ENCODE assay signal across 8 cellular contexts in genomic region chr5:90473321-90474234, GRCh38. TPM values are rescaled to one million over a fixed set of nuclear protein-coding genes. Genes with fewer than 3 reads are reported as not detected.
DNase-seq lines count a peak whose midpoint lies in the region; ATAC-seq and TF ChIP-seq lines count a peak whose summit lies in the region.

No MANE protein-coding gene starts in this region.

- peak overlapping the region; percentile 88 for H3K4me2 ChIP-seq in hepatocyte

- under 1% methylated on average over 56 of the region's 57 CpGs for WGBS in hepatocyte (ENCODE audit: low lambda C conversion rate, missing lambda C conversion rate)

- no peaks in the 10 kb centered on the region for H3K9me2 ChIP-seq in hepatocyte (replicated peaks; ENCODE audit: insufficient read depth)

- no peaks in the 10 kb centered on the region for H3K9me3 ChIP-seq in hepatocyte (ENCODE audit: low read depth)

- H3K4me3 ChIP-seq in hepatocyte = peak overlapping the region; percentile 48

- H3K27me3 ChIP-seq in hepatocyte = no peaks in the 10 kb centered on the region

- peaks cover 8% of the 10 kb centered on the region for H3K4me1 ChIP-seq in hepatocyte (ENCODE audit: insufficient read depth)

- DNase-seq in CD1c-positive myeloid dendritic cell (ENCODE audit: extremely low spot score) (peak; percentile 6), RPMI7951 (ENCODE audit: low read depth) (peak; percentile 34), hepatocyte (ENCODE audit: low spot score) (peak; percentile 60), putamen (ENCODE audit: low spot score) (peak; percentile 34), foreskin melanocyte (no peak)

- peaks cover 28% of the 10 kb centered on the region for H3K79me2 ChIP-seq in hepatocyte

- peak overlapping the region; percentile 85 for H2AFZ ChIP-seq in hepatocyte

- TF ChIP-seq CTCF in hepatocyte (IDR thresholded peaks at IDR 0.05; ENCODE audit: poor library complexity) = no peak

- H3K27ac ChIP-seq in angular gyrus (ENCODE audit: low read depth, low read length) = peak overlapping the region; percentile 94
- peak overlapping the region; percentile 76 for H3K27ac ChIP-seq in hepatocyte

- no peaks in the 10 kb centered on the region for H4K20me1 ChIP-seq in hepatocyte (ENCODE audit: insufficient read depth, poor library complexity, severe bottlenecking)

- peak; percentile 7 for ATAC-seq in GM19328 (IDR thresholded peaks at IDR 0.05; ENCODE audit: unreplicated experiment)
- peak; percentile 11 for ATAC-seq in HG03457 (IDR thresholded peaks at IDR 0.05; ENCODE audit: unreplicated experiment)

- H3K36me3 ChIP-seq in hepatocyte (replicated peaks; ENCODE audit: insufficient read depth, low read depth) = no peaks in the 10 kb centered on the region

RNA-seq across cellular contexts. Expression of gene MBLAC2, which starts 1.0 kb away (rescaled TPM):
- 2.9 and 3.7 TPM in 2 replicates for total RNA-seq in RPMI7951 (2014; rRNA removed; shearing (Covaris generic))
- total RNA-seq in hepatocyte = 6.8 and 7.6 TPM in 2 replicates
- polyA plus RNA-seq in hepatocyte = 2.9 and 3.7 TPM in 2 replicates

RNA-seq across cellular contexts. Expression of gene POLR3G, which starts 1.1 kb away (rescaled TPM):
- total RNA-seq in RPMI7951 (2014; rRNA removed; shearing (Covaris generic)) = 21.4 and 22.6 TPM in 2 replicates
- total RNA-seq in hepatocyte = 0.64 and 3.5 TPM in 2 replicates
- 0.79 and 1.0 TPM in 2 replicates for polyA plus RNA-seq in hepatocyte

RNA-seq across cellular contexts. Expression of gene LYSMD3, which starts 55.8 kb away (rescaled TPM):
- total RNA-seq in RPMI7951 (2014; rRNA removed; shearing (Covaris generic)) = 11.7 and 15.9 TPM in 2 replicates
- 29.8 and 30.6 TPM in 2 replicates for total RNA-seq in hepatocyte
- 12.0 and 15.8 TPM in 2 replicates for polyA plus RNA-seq in hepatocyte
